In genomic region chr4:6278801-6279197, GRCh38 we compare ENCODE assay signal across 9 cellular contexts. TPM values are rescaled to one million over a fixed set of nuclear protein-coding genes. Genes with fewer than 3 reads are reported as not detected.
DNase-seq lines count a peak whose midpoint lies in the region; ATAC-seq lines count a peak whose summit lies in the region.
"Had no signal": no experiment of that assay in that cellular context is flagged by ENCODE, and none has a peak within 500 bp of the region (broad histone marks: within the 10 kb centered on the region; RNA-seq: fewer than 3 reads in every experiment).

No MANE protein-coding gene starts in this region.

- intact Hi-C loops in activated CD4-positive, alpha-beta T cell treated with anti-CD3 and anti-CD28 coated beads for 36 hours (cut with DNase I, micrococcal nuclease): no loop called here

- no peaks in the 10 kb centered on the region for H3K9me3 Mint-ChIP-seq in activated CD4-positive, alpha-beta T cell treated with anti-CD3 and anti-CD28 coated beads for 36 hours (ENCODE audit: low read depth)
- no peaks in the 10 kb centered on the region for H3K9me3 Mint-ChIP-seq in natural killer cell treated with Interleukin-12 subunit alpha and Interleukin-12 subunit beta and Interleukin-15 and Interleukin-18, amount 100 ng/mL, for 72 hours

- H3K27me3 Mint-ChIP-seq in activated CD4-positive, alpha-beta T cell treated with anti-CD3 and anti-CD28 coated beads for 36 hours: no peaks in the 10 kb centered on the region
- H3K27me3 Mint-ChIP-seq in natural killer cell treated with Interleukin-12 subunit alpha and Interleukin-12 subunit beta and Interleukin-15 and Interleukin-18, amount 100 ng/mL, for 72 hours: peaks cover 2 to 5% of the 10 kb centered on the region in 2 donors

- no peak overlapping the region for H3K27ac Mint-ChIP-seq in activated CD4-positive, alpha-beta T cell treated with anti-CD3 and anti-CD28 coated beads for 36 hours
- H3K27ac Mint-ChIP-seq in natural killer cell treated with Interleukin-12 subunit alpha and Interleukin-12 subunit beta and Interleukin-15 and Interleukin-18, amount 100 ng/mL, for 72 hours: peak overlapping the region in 1 of 2 donors; percentile 41

- H3K4me1 Mint-ChIP-seq in activated CD4-positive, alpha-beta T cell treated with anti-CD3 and anti-CD28 coated beads for 36 hours: peaks cover 8% of the 10 kb centered on the region
- peaks cover 6 to 8% of the 10 kb centered on the region in 2 donors for H3K4me1 Mint-ChIP-seq in natural killer cell treated with Interleukin-12 subunit alpha and Interleukin-12 subunit beta and Interleukin-15 and Interleukin-18, amount 100 ng/mL, for 72 hours (ENCODE audit: low read depth in 2 of 2)

- peak; percentile 21 for DNase-seq in activated CD4-positive, alpha-beta T cell treated with anti-CD3 and anti-CD28 coated beads for 36 hours
- DNase-seq in activated CD4-positive, alpha-beta T cell treated with anti-CD3 and anti-CD28 coated beads for 1 hour: no peak
- DNase-seq in astrocyte of the hippocampus (ENCODE audit: low read depth, low spot score) (peak; percentile 52), epidermal melanocyte (ENCODE audit: insufficient read length, low spot score) (no peak), SKM-1 treated with dmso at 0.1 percent for 144 hours (lab: John Stamatoyannopoulos, UW; ENCODE audit: unreplicated experiment) (no peak), HCEC 1CT (no peak)
- DNase-seq in natural killer cell treated with Interleukin-12 subunit alpha and Interleukin-12 subunit beta and Interleukin-15 and Interleukin-18, amount 100 ng/mL, for 72 hours (ENCODE audit: low spot score): no peak

- CTCF ChIA-PET in activated CD4-positive, alpha-beta T cell treated with anti-CD3 and anti-CD28 coated beads for 36 hours (lab: Charles Lee): interaction anchor here (0.5 to 1.2 kb wide), 4 partner anchors 11 to 803 kb away, joined by 3 to 4 read pairs (median 3); no protein-coding TSS in a partner anchor

- POLR2A ChIA-PET in activated CD4-positive, alpha-beta T cell treated with anti-CD3 and anti-CD28 coated beads for 36 hours (lab: Charles Lee): no interaction called here

- ATAC-seq in activated CD4-positive, alpha-beta T cell treated with anti-CD3 and anti-CD28 coated beads for 36 hours: peak; percentile 63
- peak; percentile 86 for ATAC-seq in HG03064 (IDR thresholded peaks at IDR 0.05; ENCODE audit: low read depth, unreplicated experiment)
- peak; percentile 68 to 73 for ATAC-seq in natural killer cell treated with Interleukin-12 subunit alpha and Interleukin-12 subunit beta and Interleukin-15 and Interleukin-18, amount 100 ng/mL, for 72 hours
- ATAC-seq: A549 had no signal

- H3K36me3 Mint-ChIP-seq in activated CD4-positive, alpha-beta T cell treated with anti-CD3 and anti-CD28 coated beads for 36 hours (ENCODE audit: low read depth): no peaks in the 10 kb centered on the region
- H3K36me3 Mint-ChIP-seq in natural killer cell treated with Interleukin-12 subunit alpha and Interleukin-12 subunit beta and Interleukin-15 and Interleukin-18, amount 100 ng/mL, for 72 hours: no peaks in the 10 kb centered on the region

- H3K4me3 Mint-ChIP-seq in activated CD4-positive, alpha-beta T cell treated with anti-CD3 and anti-CD28 coated beads for 36 hours: no peak overlapping the region
- H3K4me3 Mint-ChIP-seq in natural killer cell treated with Interleukin-12 subunit alpha and Interleukin-12 subunit beta and Interleukin-15 and Interleukin-18, amount 100 ng/mL, for 72 hours: peak overlapping the region; percentile 21

RNA-seq across cellular contexts. Expression of gene WFS1, which starts 9.1 kb away (rescaled TPM):
- 1 to 10 TPM; 3.4 to 4.8 TPM for total RNA-seq in activated CD4-positive, alpha-beta T cell treated with anti-CD3 and anti-CD28 coated beads for 36 hours
- total RNA-seq in natural killer cell treated with Interleukin-12 subunit alpha and Interleukin-12 subunit beta and Interleukin-15 and Interleukin-18, amount 100 ng/mL, for 72 hours: 1 to 10 TPM; 3.1 to 7.4 TPM

Comparison
In these comparisons a context has a peak if more than half of its experiments do, and no peak if none do; other contexts are left out.
1. DNase-seq: peak in activated CD4-positive, alpha-beta T cell treated with anti-CD3 and anti-CD28 coated beads for 36 hours (single experiment) and astrocyte of the hippocampus (single experiment); none in activated CD4-positive, alpha-beta T cell treated with anti-CD3 and anti-CD28 coated beads for 1 hour (single experiment), natural killer cell treated with Interleukin-12 subunit alpha and Interleukin-12 subunit beta and Interleukin-15 and Interleukin-18, amount 100 ng/mL, for 72 hours (single experiment), epidermal melanocyte (single experiment), SKM-1 treated with dmso at 0.1 percent for 144 hours (single experiment) and HCEC 1CT (single experiment).
2. Peak in every context shown above with its lines, with median percentiles within 50 percentile points of each other: ATAC-seq.